Comparison of ENCODE assay signal across 12 cellular contexts in the genomic region with DNA sequence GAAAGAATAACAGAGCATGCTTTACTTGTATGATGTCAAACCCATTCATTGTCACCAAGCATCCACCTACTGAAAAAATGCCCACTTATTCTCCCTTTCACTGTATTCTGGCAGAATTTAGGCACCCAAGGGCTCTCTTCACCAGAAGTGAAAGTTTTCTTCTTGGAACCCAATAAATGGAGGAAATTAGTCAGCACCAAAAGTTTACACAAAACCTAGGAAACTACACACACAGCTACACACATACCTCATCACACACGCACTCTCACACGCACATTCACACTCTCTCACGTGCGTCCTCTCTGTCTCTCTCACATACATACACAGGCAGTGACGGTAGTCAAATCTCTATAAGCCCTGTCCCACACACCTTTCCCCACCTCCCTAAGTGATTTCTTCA. TPM values are rescaled to one million over a fixed set of nuclear protein-coding genes. Genes with fewer than 3 reads are reported as not detected.
DNase-seq lines count a peak whose midpoint lies in the region; ATAC-seq lines count a peak whose summit lies in the region.
"Had no signal": no experiment of that assay in that cellular context is flagged by ENCODE, and none has a peak within 500 bp of the region (broad histone marks: within the 10 kb centered on the region; RNA-seq: fewer than 3 reads in every experiment).

No MANE protein-coding gene starts in this region.

- intact Hi-C loops in right cardiac atrium (cut with DNase I), result no loop called here

- H3K27me3 ChIP-seq in right cardiac atrium (ENCODE audit: control insufficient read depth, insufficient read depth) (no peaks in the 10 kb centered on the region), H7 (ENCODE audit: control insufficient read depth, insufficient read depth, low read length) (no peaks in the 10 kb centered on the region; the same call in 1 of the 2 replicates)
- H3K27me3 ChIP-seq: upper lobe of left lung had no signal

- H3K9me3 ChIP-seq in right cardiac atrium (ENCODE audit: control insufficient read depth, low read length), result no peaks in the 10 kb centered on the region
- H3K9me3 ChIP-seq: upper lobe of left lung had no signal

- no peaks in the 10 kb centered on the region for H3K4me1 ChIP-seq in right cardiac atrium (ENCODE audit: control insufficient read depth, insufficient read depth, low read length)

- DNase-seq in fibroblast of peridontal ligament (ENCODE audit: extremely low read depth), result peak; percentile 14
- DNase-seq in right cardiac atrium, result no peak
- no peak for DNase-seq in H7
- no peak for DNase-seq in SHP77 treated with DMSO at 0.1 percent for 48 hours (lab: John Stamatoyannopoulos, UW)
- no peak for DNase-seq in mesenteric fat pad (ENCODE audit: low spot score)
- DNase-seq: EL, SHP77, upper lobe of left lung had no signal

- ATAC-seq in GM18508 (IDR thresholded peaks at IDR 0.05; ENCODE audit: insufficient read depth, unreplicated experiment), result peak; percentile 91
- ATAC-seq in GM21576 (IDR thresholded peaks at IDR 0.05; ENCODE audit: unreplicated experiment), result peak; percentile 88
- ATAC-seq in HG03442 (IDR thresholded peaks at IDR 0.05; ENCODE audit: unreplicated experiment), result peak; percentile 86
- ATAC-seq in right cardiac atrium, result no peak
- ATAC-seq: K562 had no signal

- H3K4me3 ChIP-seq in right cardiac atrium (ENCODE audit: low read length) (no peak overlapping the region), H7 (ENCODE audit: insufficient read depth, low read depth, low read length) (no peak overlapping the region)
- H3K4me3 ChIP-seq: K562, upper lobe of left lung had no signal

- H3K36me3 ChIP-seq in H7 (replicated peaks; ENCODE audit: control insufficient read depth, insufficient read depth, low read length), result no peaks in the 10 kb centered on the region
- H3K36me3 ChIP-seq: upper lobe of left lung had no signal

- 85% methylated on average over 5 of the region's 5 CpGs for WGBS in right cardiac atrium

- no peak overlapping the region for H3K27ac ChIP-seq in right cardiac atrium (ENCODE audit: low read length)
- H3K27ac ChIP-seq: upper lobe of left lung had no signal

RNA-seq across cellular contexts. Expression of a gene that starts 37.6 kb away (rescaled TPM):
- 1 to 10 TPM in 1 of 4 donors, under 1 TPM in 3; 0.34 to 1.1 (median 0.54) TPM for total RNA-seq in right cardiac atrium
- 0.32 TPM for polyA plus RNA-seq in right cardiac atrium
- 0.38 and 0.70 TPM in 2 replicates for total RNA-seq in H7 (2014; rRNA removed; shearing (Covaris generic))
- total RNA-seq in mesenteric fat pad, result 0.29 TPM
- polyA plus RNA-seq: K562 had no signal

Comparison
In these comparisons a context has a peak if more than half of its experiments do, and no peak if none do; other contexts are left out.
1. ATAC-seq: peak in GM18508 (single experiment), GM21576 (single experiment) and HG03442 (single experiment); none in right cardiac atrium (0 of 2).